Comparison of ENCODE assay signal across 2 cellular contexts in the genomic region with DNA sequence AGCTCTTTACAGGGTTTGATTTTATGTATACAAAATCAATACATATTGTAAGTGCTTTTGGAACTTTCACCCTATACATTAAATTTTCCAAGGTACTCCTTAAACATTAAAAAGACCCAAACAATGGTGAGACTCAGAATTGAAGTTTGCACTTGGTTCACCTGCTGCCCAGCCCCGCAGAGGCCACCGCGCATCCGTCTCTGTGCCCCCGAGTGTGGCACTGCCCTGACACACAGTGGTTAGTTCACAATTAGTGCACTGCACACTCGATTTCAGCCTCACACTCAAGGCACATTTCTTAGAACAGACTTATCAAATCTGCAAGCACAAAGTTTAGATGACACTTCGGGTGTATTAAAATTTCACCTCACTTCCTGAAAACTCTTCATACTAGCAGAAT.
TF ChIP-seq lines count a peak whose summit lies in the region.

No MANE protein-coding gene starts in this region.

TF ChIP-seq in GM23338, 12 proteins besides CTCF, POLR2A, EP300 and RAD21 (continued from another document):
- TF ChIP-seq ZNF114 (CRISPR knock-in tag; IDR thresholded peaks at IDR 0.05) (no peak), EZH2phosphoT487 (IDR thresholded peaks at IDR 0.05; ENCODE audit: unreplicated experiment) (no peak), NANOG (IDR thresholded peaks at IDR 0.05; ENCODE audit: borderline replicate concordance) (no peak), CREB1 (CRISPR knock-in tag; IDR thresholded peaks at IDR 0.05; ENCODE audit: low read depth) (no peak), JUNB (IDR thresholded peaks at IDR 0.05; ENCODE audit: unreplicated experiment) (no peak), STAT1 (IDR thresholded peaks at IDR 0.05; ENCODE audit: unreplicated experiment) (no peak)
- TF ChIP-seq, protein P1, sequence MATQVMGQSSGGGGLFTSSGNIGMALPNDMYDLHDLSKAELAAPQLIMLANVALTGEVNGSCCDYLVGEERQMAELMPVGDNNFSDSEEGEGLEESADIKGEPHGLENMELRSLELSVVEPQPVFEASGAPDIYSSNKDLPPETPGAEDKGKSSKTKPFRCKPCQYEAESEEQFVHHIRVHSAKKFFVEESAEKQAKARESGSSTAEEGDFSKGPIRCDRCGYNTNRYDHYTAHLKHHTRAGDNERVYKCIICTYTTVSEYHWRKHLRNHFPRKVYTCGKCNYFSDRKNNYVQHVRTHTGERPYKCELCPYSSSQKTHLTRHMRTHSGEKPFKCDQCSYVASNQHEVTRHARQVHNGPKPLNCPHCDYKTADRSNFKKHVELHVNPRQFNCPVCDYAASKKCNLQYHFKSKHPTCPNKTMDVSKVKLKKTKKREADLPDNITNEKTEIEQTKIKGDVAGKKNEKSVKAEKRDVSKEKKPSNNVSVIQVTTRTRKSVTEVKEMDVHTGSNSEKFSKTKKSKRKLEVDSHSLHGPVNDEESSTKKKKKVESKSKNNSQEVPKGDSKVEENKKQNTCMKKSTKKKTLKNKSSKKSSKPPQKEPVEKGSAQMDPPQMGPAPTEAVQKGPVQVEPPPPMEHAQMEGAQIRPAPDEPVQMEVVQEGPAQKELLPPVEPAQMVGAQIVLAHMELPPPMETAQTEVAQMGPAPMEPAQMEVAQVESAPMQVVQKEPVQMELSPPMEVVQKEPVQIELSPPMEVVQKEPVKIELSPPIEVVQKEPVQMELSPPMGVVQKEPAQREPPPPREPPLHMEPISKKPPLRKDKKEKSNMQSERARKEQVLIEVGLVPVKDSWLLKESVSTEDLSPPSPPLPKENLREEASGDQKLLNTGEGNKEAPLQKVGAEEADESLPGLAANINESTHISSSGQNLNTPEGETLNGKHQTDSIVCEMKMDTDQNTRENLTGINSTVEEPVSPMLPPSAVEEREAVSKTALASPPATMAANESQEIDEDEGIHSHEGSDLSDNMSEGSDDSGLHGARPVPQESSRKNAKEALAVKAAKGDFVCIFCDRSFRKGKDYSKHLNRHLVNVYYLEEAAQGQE (IDR thresholded peaks at IDR 0.05; ENCODE audit: unreplicated experiment) = no peak
- TF ChIP-seq, protein P2, sequence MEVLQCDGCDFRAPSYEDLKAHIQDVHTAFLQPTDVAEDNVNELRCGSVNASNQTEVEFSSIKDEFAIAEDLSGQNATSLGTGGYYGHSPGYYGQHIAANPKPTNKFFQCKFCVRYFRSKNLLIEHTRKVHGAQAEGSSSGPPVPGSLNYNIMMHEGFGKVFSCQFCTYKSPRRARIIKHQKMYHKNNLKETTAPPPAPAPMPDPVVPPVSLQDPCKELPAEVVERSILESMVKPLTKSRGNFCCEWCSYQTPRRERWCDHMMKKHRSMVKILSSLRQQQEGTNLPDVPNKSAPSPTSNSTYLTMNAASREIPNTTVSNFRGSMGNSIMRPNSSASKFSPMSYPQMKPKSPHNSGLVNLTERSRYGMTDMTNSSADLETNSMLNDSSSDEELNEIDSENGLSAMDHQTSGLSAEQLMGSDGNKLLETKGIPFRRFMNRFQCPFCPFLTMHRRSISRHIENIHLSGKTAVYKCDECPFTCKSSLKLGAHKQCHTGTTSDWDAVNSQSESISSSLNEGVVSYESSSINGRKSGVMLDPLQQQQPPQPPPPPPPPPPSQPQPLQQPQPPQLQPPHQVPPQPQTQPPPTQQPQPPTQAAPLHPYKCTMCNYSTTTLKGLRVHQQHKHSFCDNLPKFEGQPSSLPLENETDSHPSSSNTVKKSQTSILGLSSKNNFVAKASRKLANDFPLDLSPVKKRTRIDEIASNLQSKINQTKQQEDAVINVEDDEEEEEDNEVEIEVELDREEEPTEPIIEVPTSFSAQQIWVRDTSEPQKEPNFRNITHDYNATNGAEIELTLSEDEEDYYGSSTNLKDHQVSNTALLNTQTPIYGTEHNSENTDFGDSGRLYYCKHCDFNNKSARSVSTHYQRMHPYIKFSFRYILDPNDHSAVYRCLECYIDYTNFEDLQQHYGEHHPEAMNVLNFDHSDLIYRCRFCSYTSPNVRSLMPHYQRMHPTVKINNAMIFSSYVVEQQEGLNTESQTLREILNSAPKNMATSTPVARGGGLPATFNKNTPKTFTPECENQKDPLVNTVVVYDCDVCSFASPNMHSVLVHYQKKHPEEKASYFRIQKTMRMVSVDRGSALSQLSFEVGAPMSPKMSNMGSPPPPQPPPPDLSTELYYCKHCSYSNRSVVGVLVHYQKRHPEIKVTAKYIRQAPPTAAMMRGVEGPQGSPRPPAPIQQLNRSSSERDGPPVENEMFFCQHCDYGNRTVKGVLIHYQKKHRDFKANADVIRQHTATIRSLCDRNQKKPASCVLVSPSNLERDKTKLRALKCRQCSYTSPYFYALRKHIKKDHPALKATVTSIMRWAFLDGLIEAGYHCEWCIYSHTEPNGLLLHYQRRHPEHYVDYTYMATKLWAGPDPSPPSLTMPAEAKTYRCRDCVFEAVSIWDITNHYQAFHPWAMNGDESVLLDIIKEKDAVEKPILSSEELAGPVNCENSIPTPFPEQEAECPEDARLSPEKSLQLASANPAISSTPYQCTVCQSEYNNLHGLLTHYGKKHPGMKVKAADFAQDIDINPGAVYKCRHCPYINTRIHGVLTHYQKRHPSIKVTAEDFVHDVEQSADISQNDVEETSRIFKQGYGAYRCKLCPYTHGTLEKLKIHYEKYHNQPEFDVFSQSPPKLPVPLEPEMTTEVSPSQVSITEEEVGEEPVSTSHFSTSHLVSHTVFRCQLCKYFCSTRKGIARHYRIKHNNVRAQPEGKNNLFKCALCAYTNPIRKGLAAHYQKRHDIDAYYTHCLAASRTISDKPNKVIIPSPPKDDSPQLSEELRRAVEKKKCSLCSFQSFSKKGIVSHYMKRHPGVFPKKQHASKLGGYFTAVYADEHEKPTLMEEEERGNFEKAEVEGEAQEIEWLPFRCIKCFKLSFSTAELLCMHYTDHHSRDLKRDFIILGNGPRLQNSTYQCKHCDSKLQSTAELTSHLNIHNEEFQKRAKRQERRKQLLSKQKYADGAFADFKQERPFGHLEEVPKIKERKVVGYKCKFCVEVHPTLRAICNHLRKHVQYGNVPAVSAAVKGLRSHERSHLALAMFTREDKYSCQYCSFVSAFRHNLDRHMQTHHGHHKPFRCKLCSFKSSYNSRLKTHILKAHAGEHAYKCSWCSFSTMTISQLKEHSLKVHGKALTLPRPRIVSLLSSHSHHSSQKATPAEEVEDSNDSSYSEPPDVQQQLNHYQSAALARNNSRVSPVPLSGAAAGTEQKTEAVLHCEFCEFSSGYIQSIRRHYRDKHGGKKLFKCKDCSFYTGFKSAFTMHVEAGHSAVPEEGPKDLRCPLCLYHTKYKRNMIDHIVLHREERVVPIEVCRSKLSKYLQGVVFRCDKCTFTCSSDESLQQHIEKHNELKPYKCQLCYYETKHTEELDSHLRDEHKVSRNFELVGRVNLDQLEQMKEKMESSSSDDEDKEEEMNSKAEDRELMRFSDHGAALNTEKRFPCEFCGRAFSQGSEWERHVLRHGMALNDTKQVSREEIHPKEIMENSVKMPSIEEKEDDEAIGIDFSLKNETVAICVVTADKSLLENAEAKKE (CRISPR knock-in tag; IDR thresholded peaks at IDR 0.05) = no peak

TF ChIP-seq in WTC11, 78 proteins besides CTCF, POLR2A, EP300 and RAD21 (continued from another document):
- TF ChIP-seq PRDM15 (CRISPR knock-in tag; IDR thresholded peaks at IDR 0.05) (no peak), ZNF263 (CRISPR knock-in tag; IDR thresholded peaks at IDR 0.05; ENCODE audit: low read depth) (no peak), ZNF671 (CRISPR knock-in tag; IDR thresholded peaks at IDR 0.05) (no peak), MYBL2 (CRISPR knock-in tag; IDR thresholded peaks at IDR 0.05) (no peak), ZNF232 (CRISPR knock-in tag; IDR thresholded peaks at IDR 0.05) (no peak), NR3C1 (CRISPR knock-in tag; conservative IDR thresholded peaks at IDR 0.05; ENCODE audit: low read depth) (no peak), JAZF1 (CRISPR knock-in tag; IDR thresholded peaks at IDR 0.05) (no peak), AFF4 (CRISPR knock-in tag; IDR thresholded peaks at IDR 0.05; ENCODE audit: borderline replicate concordance) (no peak), ARID4B (CRISPR knock-in tag; IDR thresholded peaks at IDR 0.05; ENCODE audit: borderline replicate concordance) (no peak)
- TF ChIP-seq, protein P3, sequence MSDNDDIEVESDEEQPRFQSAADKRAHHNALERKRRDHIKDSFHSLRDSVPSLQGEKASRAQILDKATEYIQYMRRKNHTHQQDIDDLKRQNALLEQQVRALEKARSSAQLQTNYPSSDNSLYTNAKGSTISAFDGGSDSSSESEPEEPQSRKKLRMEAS (CRISPR knock-in tag; IDR thresholded peaks at IDR 0.05) = no peak
- TF ChIP-seq, protein P4, sequence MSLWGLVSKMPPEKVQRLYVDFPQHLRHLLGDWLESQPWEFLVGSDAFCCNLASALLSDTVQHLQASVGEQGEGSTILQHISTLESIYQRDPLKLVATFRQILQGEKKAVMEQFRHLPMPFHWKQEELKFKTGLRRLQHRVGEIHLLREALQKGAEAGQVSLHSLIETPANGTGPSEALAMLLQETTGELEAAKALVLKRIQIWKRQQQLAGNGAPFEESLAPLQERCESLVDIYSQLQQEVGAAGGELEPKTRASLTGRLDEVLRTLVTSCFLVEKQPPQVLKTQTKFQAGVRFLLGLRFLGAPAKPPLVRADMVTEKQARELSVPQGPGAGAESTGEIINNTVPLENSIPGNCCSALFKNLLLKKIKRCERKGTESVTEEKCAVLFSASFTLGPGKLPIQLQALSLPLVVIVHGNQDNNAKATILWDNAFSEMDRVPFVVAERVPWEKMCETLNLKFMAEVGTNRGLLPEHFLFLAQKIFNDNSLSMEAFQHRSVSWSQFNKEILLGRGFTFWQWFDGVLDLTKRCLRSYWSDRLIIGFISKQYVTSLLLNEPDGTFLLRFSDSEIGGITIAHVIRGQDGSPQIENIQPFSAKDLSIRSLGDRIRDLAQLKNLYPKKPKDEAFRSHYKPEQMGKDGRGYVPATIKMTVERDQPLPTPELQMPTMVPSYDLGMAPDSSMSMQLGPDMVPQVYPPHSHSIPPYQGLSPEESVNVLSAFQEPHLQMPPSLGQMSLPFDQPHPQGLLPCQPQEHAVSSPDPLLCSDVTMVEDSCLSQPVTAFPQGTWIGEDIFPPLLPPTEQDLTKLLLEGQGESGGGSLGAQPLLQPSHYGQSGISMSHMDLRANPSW (CRISPR knock-in tag; conservative IDR thresholded peaks at IDR 0.05; ENCODE audit: low read depth) = no peak
